ENCODE assay signal across 1 cellular context in genomic region chr3:98460220-98460619, GRCh38.
TF ChIP-seq lines count a peak whose summit lies in the region.

No MANE protein-coding gene starts in this region.

TF ChIP-seq in GM12878, 131 proteins besides CTCF, POLR2A, EP300 and RAD21 (continued from another document):
- TF ChIP-seq SKIL (IDR thresholded peaks at IDR 0.05; ENCODE audit: low read depth, poor library complexity, severe bottlenecking) (no peak), HCFC1 (IDR thresholded peaks at IDR 0.05; ENCODE audit: low read length) (no peak), PBX3 (IDR thresholded peaks at IDR 0.05; ENCODE audit: insufficient replicate concordance, low read depth, low read length) (no peak), PAX8 (IDR thresholded peaks at IDR 0.05) (no peak), MTA2 (IDR thresholded peaks at IDR 0.05; ENCODE audit: low read depth) (no peak), NRF1 (conservative IDR thresholded peaks at IDR 0.05; ENCODE audit: low read depth, low read length) (no peak), ZBED1 (IDR thresholded peaks at IDR 0.05; ENCODE audit: borderline replicate concordance) (no peak), EGR1 (IDR thresholded peaks at IDR 0.05; ENCODE audit: borderline replicate concordance in 1 of 2, low read depth in 2 of 2, low read length in 2 of 2) (no peak), SPI1 (IDR thresholded peaks at IDR 0.05; ENCODE audit: borderline replicate concordance, insufficient read depth, low read depth, low read length) (no peak), ZNF622 (IDR thresholded peaks at IDR 0.05) (no peak), LARP7 (IDR thresholded peaks at IDR 0.05) (no peak), SMAD5 (IDR thresholded peaks at IDR 0.05; ENCODE audit: low read depth) (no peak), SREBF2 (IDR thresholded peaks at IDR 0.05; ENCODE audit: low read length) (no peak), FOXM1 (IDR thresholded peaks at IDR 0.05; ENCODE audit: low read depth, low read length) (no peak)
